7 cellular contexts compared by ENCODE assay signal in genomic region chr2:225041210-225041870, GRCh38. TPM values are rescaled to one million over a fixed set of nuclear protein-coding genes. Genes with fewer than 3 reads are reported as not detected.
DNase-seq lines count a peak whose midpoint lies in the region; ATAC-seq and TF ChIP-seq lines count a peak whose summit lies in the region.

No MANE protein-coding gene starts in this region.

- H4K20me1 ChIP-seq in OCI-LY7 (ENCODE audit: insufficient read depth, low read length): no peaks in the 10 kb centered on the region

- H3K27me3 ChIP-seq in heart right ventricle (peaks cover 0 to 71% (median 37%) of the 10 kb centered on the region in 7 donors), rectal smooth muscle tissue (ENCODE audit: control insufficient read depth, insufficient read depth, low read length) (no peaks in the 10 kb centered on the region)

- TF ChIP-seq CTCF in OCI-LY7 (conservative IDR thresholded peaks at IDR 0.05; ENCODE audit: low read length): peak; percentile 4; the same call in 1 of the 2 replicates
- no peak for TF ChIP-seq CTCF in heart right ventricle (IDR thresholded peaks at IDR 0.05)

- DNase-seq in OCI-LY7 (ENCODE audit: low spot score) (peak; percentile 77), heart right ventricle (peak in 1 of 2 donors; percentile 12), HEK293T (ENCODE audit: extremely low spot score) (no peak)
- peak; percentile 55 for DNase-seq in activated gamma-delta T cell treated with anti-CD3 and anti-CD28 coated beads, Interleukin-2, amount 50 U/mL, for 16 hours (ENCODE audit: low read depth)

- no peaks in the 10 kb centered on the region for H3K9me3 ChIP-seq in OCI-LY7 (ENCODE audit: low read length)
- H3K9me3 ChIP-seq in heart right ventricle: no peaks in the 10 kb centered on the region

- 6 to 7% methylated on average over 28 of the region's 28 CpGs for WGBS in heart right ventricle, 2 donors

- H3K4me3 ChIP-seq in OCI-LY7 (ENCODE audit: low read depth, low read length, poor library complexity, severe bottlenecking) (peak overlapping the region; percentile 85), heart right ventricle (peak overlapping the region; percentile 21 to 77 (median 52)), rectal smooth muscle tissue (ENCODE audit: low read length) (peak overlapping the region; percentile 65)

- H2AFZ ChIP-seq in OCI-LY7 (ENCODE audit: low read length): peak overlapping the region; percentile 80

- H3K27ac ChIP-seq in OCI-LY7 (ENCODE audit: low read depth, low read length, poor library complexity, severe bottlenecking): peak overlapping the region; percentile 51
- peak overlapping the region in 2 of 10 donors; percentile 22 to 85 for H3K27ac ChIP-seq in heart right ventricle
- no peak overlapping the region for H3K27ac ChIP-seq in rectal smooth muscle tissue (ENCODE audit: low read depth, low read length)

- ATAC-seq in GM18858 (IDR thresholded peaks at IDR 0.05; ENCODE audit: unreplicated experiment) (peak; percentile 52), HG02938 (IDR thresholded peaks at IDR 0.05; ENCODE audit: unreplicated experiment) (peak; percentile 70), heart right ventricle (peak in 5 of 8 donors; percentile 29 to 56 (median 42))

- H3K4me2 ChIP-seq in OCI-LY7 (ENCODE audit: low read length): peak overlapping the region; percentile 93

- H3K9me2 ChIP-seq in OCI-LY7 (ENCODE audit: insufficient read depth, low read length): no peaks in the 10 kb centered on the region

- POLR2A ChIA-PET in OCI-LY7 (lab: Charles Lee): interaction anchor here (0.6 to 1.2 kb wide), 4 partner anchors 29 to 213 kb away, joined by 3 to 4 read pairs (median 3); no protein-coding TSS in a partner anchor
- POLR2A ChIA-PET in HEK293T (lab: Yijun Ruan, JAX): no interaction called here

- H3K9ac ChIP-seq in rectal smooth muscle tissue (ENCODE audit: low read length): no peak overlapping the region

- BruUV-seq in OCI-LY7 (replicated peaks; lab: Mats Ljungman, UMichigan): no TSS peak

- H3K79me2 ChIP-seq in OCI-LY7 (ENCODE audit: insufficient read depth, low read depth, low read length): peaks cover 7% of the 10 kb centered on the region; the same call in 1 of the 2 replicates

- H3K36me3 ChIP-seq in OCI-LY7 (ENCODE audit: insufficient read depth, low read length) (no peaks in the 10 kb centered on the region), heart right ventricle (no peaks in the 10 kb centered on the region), rectal smooth muscle tissue (ENCODE audit: control insufficient read depth, insufficient read depth, low read length) (no peaks in the 10 kb centered on the region)

- CTCF ChIA-PET in OCI-LY7 (lab: Charles Lee; ENCODE audit: unreplicated experiment): no interaction called here
- CTCF ChIA-PET in HEK293T (lab: Yijun Ruan, JAX): no interaction called here

- intact Hi-C loops in OCI-LY7 (cut with micrococcal nuclease; ENCODE audit: unreplicated experiment): no loop called here
- intact Hi-C loops in heart right ventricle (cut with DNase I): no loop called here

- peaks cover 17% of the 10 kb centered on the region for H3K4me1 ChIP-seq in OCI-LY7 (ENCODE audit: insufficient read depth, low read length, poor library complexity, severe bottlenecking)
- H3K4me1 ChIP-seq in heart right ventricle: peaks cover 0 to 28% (median 4%) of the 10 kb centered on the region in 9 donors
- no peaks in the 10 kb centered on the region for H3K4me1 ChIP-seq in rectal smooth muscle tissue (ENCODE audit: control insufficient read depth, insufficient read depth, low read length)

TF ChIP-seq in HEK293T, 16 proteins besides CTCF, POLR2A, EP300 and RAD21:
- TF ChIP-seq SP1 (IDR thresholded peaks at IDR 0.05): no peak
- no peak for TF ChIP-seq CTBP1 (IDR thresholded peaks at IDR 0.05; ENCODE audit: borderline replicate concordance)
- no peak for TF ChIP-seq L3MBTL2 (conservative IDR thresholded peaks at IDR 0.05)
- TF ChIP-seq ARNT (IDR thresholded peaks at IDR 0.05): no peak
- TF ChIP-seq NFRKB (IDR thresholded peaks at IDR 0.05): no peak
- TF ChIP-seq ZNF384 (IDR thresholded peaks at IDR 0.05): no peak
- TF ChIP-seq TARDBP (IDR thresholded peaks at IDR 0.05): no peak
- TF ChIP-seq FOXK2 (IDR thresholded peaks at IDR 0.05): no peak
- no peak for TF ChIP-seq FOXA1 (IDR thresholded peaks at IDR 0.05)
TF ChIP-seq in HEK293T: peak in this region for 0.

RNA-seq across cellular contexts. Expression of gene DOCK10, which starts 0.9 kb away (rescaled TPM):
- total RNA-seq in OCI-LY7 (2014; rRNA removed; shearing (Covaris generic)): 40.8 and 51.5 TPM in 2 replicates
- 68.2 and 78.2 TPM in 2 replicates for total RNA-seq in OCI-LY7 (2022)
- total RNA-seq in heart right ventricle: 10 to 100 TPM in 1 of 10 donors, 1 to 10 TPM in 7, under 1 TPM in 2; 0.77 to 18.9 (median 1.4) TPM
- 1 to 10 TPM in 1 of 2 donors, under 1 TPM in 1; 0.88 to 1.0 TPM for polyA plus RNA-seq in heart right ventricle
